ENCODE assay signal across 10 cellular contexts in genomic region chr9:136532799-136533774, GRCh38. TPM values are rescaled to one million over a fixed set of nuclear protein-coding genes. Genes with fewer than 3 reads are reported as not detected.
A peak's percentile ranks its signal among the peaks of the same experiment; 100 is the strongest.
DNase-seq lines count a peak whose midpoint lies in the region; ATAC-seq and TF ChIP-seq lines count a peak whose summit lies in the region.
"Had no signal": no experiment of that assay in that cellular context is flagged by ENCODE, and none has a peak within 500 bp of the region (broad histone marks: within the 10 kb centered on the region; RNA-seq: fewer than 3 reads in every experiment).

No MANE protein-coding gene starts in this region.

- no peak for TF ChIP-seq EP300 in gastroesophageal sphincter (IDR thresholded peaks at IDR 0.05)

- intact Hi-C loops in adrenal gland (cut with DNase I), result no loop called here

- H3K27me3 ChIP-seq in gastroesophageal sphincter (no peaks in the 10 kb centered on the region), adrenal gland (no peaks in the 10 kb centered on the region)
- H3K27me3 ChIP-seq: ascending aorta had no signal

- H3K9me3 ChIP-seq in gastroesophageal sphincter, result no peaks in the 10 kb centered on the region
- H3K9me3 ChIP-seq in adrenal gland (replicated peaks in 1 of 3), result no peaks in the 10 kb centered on the region
- H3K9me3 ChIP-seq: ascending aorta had no signal

- no peak for TF ChIP-seq POLR2A in gastroesophageal sphincter (IDR thresholded peaks at IDR 0.05)
- TF ChIP-seq POLR2A in adrenal gland (IDR thresholded peaks at IDR 0.05), result no peak

- peak overlapping the region in 3 of 4 donors; percentile 47 to 80 (median 76) for H3K27ac ChIP-seq in gastroesophageal sphincter
- H3K27ac ChIP-seq in adrenal gland, result peak overlapping the region in 1 of 5 donors; percentile 34
- H3K27ac ChIP-seq: ascending aorta had no signal

- ATAC-seq in GM21447 (IDR thresholded peaks at IDR 0.05; ENCODE audit: unreplicated experiment) (peak; percentile 55), gastroesophageal sphincter (no peak)
- ATAC-seq: K562 had no signal

- DNase-seq in activated CD8-positive, alpha-beta memory T cell treated with anti-CD3 and anti-CD28 coated beads for 24 hours, result peak; percentile 81
- DNase-seq in stimulated activated CD8-positive, alpha-beta memory T cell treated with anti-CD3 and anti-CD28 coated beads, Interleukin-12 subunit alpha, Interleukin-12 subunit beta, amount 100 ng/mL, for 24 hours (ENCODE audit: extremely low read depth), result peak; percentile 52
- DNase-seq in inferior parietal cortex (ENCODE audit: extremely low spot score), result no peak
- DNase-seq in DMS53 treated with DMSO at 0.1 percent for 48 hours (lab: John Stamatoyannopoulos, UW; ENCODE audit: unreplicated experiment), result no peak
- no peak for DNase-seq in foreskin melanocyte
- DNase-seq in adrenal gland, result no peak

- TF ChIP-seq CTCF in gastroesophageal sphincter (IDR thresholded peaks at IDR 0.05) (no peak), adrenal gland (IDR thresholded peaks at IDR 0.05) (no peak)

- H3K36me3 ChIP-seq in gastroesophageal sphincter, result peaks cover 0 to 32% of the 10 kb centered on the region in 2 donors
- no peaks in the 10 kb centered on the region for H3K36me3 ChIP-seq in adrenal gland (replicated peaks in 1 of 2)

- H3K4me3 ChIP-seq in gastroesophageal sphincter, result no peak overlapping the region
- H3K4me3 ChIP-seq in adrenal gland, result no peak overlapping the region
- H3K4me3 ChIP-seq: ascending aorta, K562 had no signal

- H3K4me1 ChIP-seq in gastroesophageal sphincter (peaks cover 0 to 97% (median 60%) of the 10 kb centered on the region in 3 donors), adrenal gland (replicated peaks in 1 of 2) (peaks cover 0 to 44% of the 10 kb centered on the region in 2 donors)

- 40% methylated on average over 1 of the region's 35 CpGs; no CpG with 5 or more reads in 1 of the 2 donors for WGBS in gastroesophageal sphincter (ENCODE audit: low coverage in 1 of 2), 2 donors
- 67 to 81% (median 69%) methylated on average over 5 to 35 of the region's 35 CpGs for WGBS in adrenal gland, 4 donors

RNA-seq across cellular contexts. Expression of gene NOTCH1, which starts 12.8 kb away (rescaled TPM):
- 10 to 100 TPM; 31.1 to 72.1 (median 44.0) TPM for total RNA-seq in gastroesophageal sphincter
- total RNA-seq in adrenal gland, result 10 to 100 TPM; 18.1 to 31.5 (median 25.7) TPM
- polyA plus RNA-seq in adrenal gland, result 10 to 100 TPM in 1 of 3 donors, 1 to 10 TPM in 1, under 1 TPM in 1; 0.81 to 21.2 (median 6.2) TPM

RNA-seq across cellular contexts. Expression of gene SEC16A, which starts 50.2 kb away (rescaled TPM):
- 10 to 100 TPM; 35.5 to 71.0 (median 50.5) TPM for total RNA-seq in gastroesophageal sphincter
- 100 to 1,000 TPM in 1 of 8 donors, 10 to 100 TPM in 7; 48.4 to 107 (median 56.5) TPM for total RNA-seq in adrenal gland
- 10 to 100 TPM; 52.0 to 81.6 (median 77.0) TPM for polyA plus RNA-seq in adrenal gland

Comparison
In these comparisons a context has a peak if more than half of its experiments do, and no peak if none do; other contexts are left out.
1. DNase-seq: peak in activated CD8-positive, alpha-beta memory T cell treated with anti-CD3 and anti-CD28 coated beads for 24 hours (single experiment) and stimulated activated CD8-positive, alpha-beta memory T cell treated with anti-CD3 and anti-CD28 coated beads, Interleukin-12 subunit alpha, Interleukin-12 subunit beta, amount 100 ng/mL, for 24 hours (single experiment); none in inferior parietal cortex (single experiment), DMS53 treated with DMSO at 0.1 percent for 48 hours (single experiment), foreskin melanocyte (single experiment) and adrenal gland (0 of 7).